ENCODE assay signal across 1 cellular context in genomic region chr6:43290905-43291355, GRCh38.
A peak's percentile ranks its signal among the peaks of the same experiment; 100 is the strongest.
TF ChIP-seq lines count a peak whose summit lies in the region.

No MANE protein-coding gene starts in this region.

TF ChIP-seq in HepG2, 621 proteins besides CTCF, POLR2A, EP300 and RAD21 (continued from another document and continues in another):
- TF ChIP-seq REXO4 (CRISPR knock-in tag; IDR thresholded peaks at IDR 0.05; ENCODE audit: borderline replicate concordance) = 0 out of 2 replicates have a peak, but pooled peaks have one; percentile 34
- TF ChIP-seq PHF21A (CRISPR knock-in tag; IDR thresholded peaks at IDR 0.05) = peak; percentile 97
- TF ChIP-seq HIC2 (CRISPR knock-in tag; IDR thresholded peaks at IDR 0.05; ENCODE audit: low read depth) = peak; percentile 85
- peak; percentile 81; the same call in 1 of the 2 replicates for TF ChIP-seq ZNF292 (CRISPR knock-in tag; IDR thresholded peaks at IDR 0.05; ENCODE audit: borderline replicate concordance, low read depth)
- no peak for TF ChIP-seq PBX2 (CRISPR knock-in tag; IDR thresholded peaks at IDR 0.05)
- TF ChIP-seq ZNF343 (CRISPR knock-in tag; IDR thresholded peaks at IDR 0.05) = no peak
- TF ChIP-seq ZFP90 (CRISPR knock-in tag; IDR thresholded peaks at IDR 0.05; ENCODE audit: borderline replicate concordance) = peak; percentile 85; the same call in 1 of the 2 replicates
- no peak for TF ChIP-seq ZNF234 (CRISPR knock-in tag; conservative IDR thresholded peaks at IDR 0.05)
- no peak for TF ChIP-seq FOSL1 (CRISPR knock-in tag; IDR thresholded peaks at IDR 0.05; ENCODE audit: borderline replicate concordance)
- TF ChIP-seq ZNF33A (CRISPR knock-in tag; IDR thresholded peaks at IDR 0.05; ENCODE audit: borderline replicate concordance) = no peak
- TF ChIP-seq ZNF367 (CRISPR knock-in tag; IDR thresholded peaks at IDR 0.05; ENCODE audit: borderline replicate concordance) = no peak
- TF ChIP-seq HNRNPK (IDR thresholded peaks at IDR 0.05; ENCODE audit: low read depth, low read length, poor library complexity, severe bottlenecking) = no peak
- no peak for TF ChIP-seq TSC22D2 (CRISPR knock-in tag; IDR thresholded peaks at IDR 0.05; ENCODE audit: borderline replicate concordance)
- no peak for TF ChIP-seq TRIM24 (CRISPR knock-in tag; IDR thresholded peaks at IDR 0.05)
- peak; percentile 91 for TF ChIP-seq ZMYM3 (CRISPR knock-in tag; IDR thresholded peaks at IDR 0.05)
- no peak for TF ChIP-seq MATR3 (CRISPR knock-in tag; IDR thresholded peaks at IDR 0.05)
- no peak for TF ChIP-seq ZNF704 (CRISPR knock-in tag; IDR thresholded peaks at IDR 0.05; ENCODE audit: borderline replicate concordance)
- peak; percentile 96 for TF ChIP-seq FOXO1 (CRISPR knock-in tag; IDR thresholded peaks at IDR 0.05)
- TF ChIP-seq ZNF121 (CRISPR knock-in tag; IDR thresholded peaks at IDR 0.05) = peak; percentile 35; the same call in 1 of the 2 replicates
- TF ChIP-seq FOXA1 (IDR thresholded peaks at IDR 0.05) = 0 out of 2 replicates have a peak, but pooled peaks have one; percentile 39
- TF ChIP-seq FOXA1 (CRISPR knock-in tag; IDR thresholded peaks at IDR 0.05) = peak; percentile 84
- TF ChIP-seq AHR (CRISPR knock-in tag; IDR thresholded peaks at IDR 0.05) = no peak
- TF ChIP-seq TCF12 (IDR thresholded peaks at IDR 0.05) = no peak
- TF ChIP-seq TCF12 (CRISPR knock-in tag; IDR thresholded peaks at IDR 0.05) = 0 out of 2 replicates have a peak, but pooled peaks have one; percentile 77
- TF ChIP-seq HOXA5 (CRISPR knock-in tag; IDR thresholded peaks at IDR 0.05) = peak; percentile 72
- peak; percentile 86; the same call in 1 of the 2 replicates for TF ChIP-seq ZBTB20 (CRISPR knock-in tag; IDR thresholded peaks at IDR 0.05; ENCODE audit: borderline replicate concordance, low read depth)
- no peak; the same call in 1 of the 2 replicates for TF ChIP-seq PHF20 (CRISPR knock-in tag; IDR thresholded peaks at IDR 0.05)
- TF ChIP-seq KLF6 (CRISPR knock-in tag; IDR thresholded peaks at IDR 0.05) = peak; percentile 35; the same call in 1 of the 2 replicates
- TF ChIP-seq NFIC (IDR thresholded peaks at IDR 0.05; ENCODE audit: low read length) = peak; percentile 86
- no peak for TF ChIP-seq SNAPC5 (CRISPR knock-in tag; IDR thresholded peaks at IDR 0.05; ENCODE audit: borderline replicate concordance)
- TF ChIP-seq ATF4 (CRISPR knock-in tag; IDR thresholded peaks at IDR 0.05) = no peak
- TF ChIP-seq GPN1 (CRISPR knock-in tag; IDR thresholded peaks at IDR 0.05; ENCODE audit: borderline replicate concordance) = no peak
- TF ChIP-seq ZNF124 (CRISPR knock-in tag; IDR thresholded peaks at IDR 0.05) = peak; percentile 58; the same call in 1 of the 2 replicates
- peak; percentile 9; the same call in 1 of the 2 replicates for TF ChIP-seq NFYB (CRISPR knock-in tag; IDR thresholded peaks at IDR 0.05)
- TF ChIP-seq ZNF629 (CRISPR knock-in tag; conservative IDR thresholded peaks at IDR 0.05) = peak; percentile 40; the same call in 1 of the 2 replicates
- 0 out of 2 replicates have a peak, but pooled peaks have one; percentile 42 for TF ChIP-seq ZNF414 (CRISPR knock-in tag; IDR thresholded peaks at IDR 0.05)
- peak; percentile 82; the same call in 1 of the 2 replicates for TF ChIP-seq ZFP36L1 (CRISPR knock-in tag; IDR thresholded peaks at IDR 0.05)
- peak; percentile 48; the same call in 1 of the 2 replicates for TF ChIP-seq BORCS8-MEF2B (CRISPR knock-in tag; IDR thresholded peaks at IDR 0.05)
- TF ChIP-seq ZNF558 (CRISPR knock-in tag; IDR thresholded peaks at IDR 0.05; ENCODE audit: borderline replicate concordance) = no peak
- 0 out of 2 replicates have a peak, but pooled peaks have one; percentile 68 for TF ChIP-seq ZNF557 (CRISPR knock-in tag; IDR thresholded peaks at IDR 0.05)
- TF ChIP-seq ZNF235 (CRISPR knock-in tag; IDR thresholded peaks at IDR 0.05; ENCODE audit: borderline replicate concordance) = no peak
- TF ChIP-seq ZBTB7B (CRISPR knock-in tag; IDR thresholded peaks at IDR 0.05) = peak; percentile 36; the same call in 1 of the 2 replicates
- TF ChIP-seq ZNF260 (CRISPR knock-in tag; IDR thresholded peaks at IDR 0.05; ENCODE audit: borderline replicate concordance, low read depth) = no peak
- TF ChIP-seq ZNF572 (CRISPR knock-in tag; IDR thresholded peaks at IDR 0.05) = no peak
- TF ChIP-seq TEAD3 (CRISPR knock-in tag; optimal IDR thresholded peaks at IDR 0.05; ENCODE audit: borderline replicate concordance) = peak; percentile 79
- no peak for TF ChIP-seq DNMT1 (CRISPR knock-in tag; IDR thresholded peaks at IDR 0.05)
- TF ChIP-seq ZUFSP (CRISPR knock-in tag; IDR thresholded peaks at IDR 0.05; ENCODE audit: borderline replicate concordance) = no peak
- TF ChIP-seq NFRKB (IDR thresholded peaks at IDR 0.05) = no peak
- peak; percentile 68; the same call in 1 of the 2 replicates for TF ChIP-seq ZBED4 (CRISPR knock-in tag; IDR thresholded peaks at IDR 0.05; ENCODE audit: borderline replicate concordance)
- TF ChIP-seq PAWR (CRISPR knock-in tag; IDR thresholded peaks at IDR 0.05; ENCODE audit: borderline replicate concordance) = no peak
- 0 out of 2 replicates have a peak, but pooled peaks have one; percentile 9 for TF ChIP-seq PATZ1 (CRISPR knock-in tag; IDR thresholded peaks at IDR 0.05)
- peak; percentile 54 for TF ChIP-seq NR2F6 (IDR thresholded peaks at IDR 0.05)
- TF ChIP-seq NR2F6 (CRISPR knock-in tag; IDR thresholded peaks at IDR 0.05) = peak; percentile 76
- peak; percentile 63 for TF ChIP-seq TBL1XR1 (IDR thresholded peaks at IDR 0.05; ENCODE audit: borderline replicate concordance, low read length, partially characterized antibody)
- no peak for TF ChIP-seq MED13 (CRISPR knock-in tag; IDR thresholded peaks at IDR 0.05)
- peak; percentile 57; the same call in 1 of the 2 replicates for TF ChIP-seq ZNF430 (CRISPR knock-in tag; IDR thresholded peaks at IDR 0.05)
- TF ChIP-seq ZNF644 (CRISPR knock-in tag; IDR thresholded peaks at IDR 0.05; ENCODE audit: low read depth) = peak; percentile 60; the same call in 1 of the 2 replicates
- no peak for TF ChIP-seq ZNF513 (CRISPR knock-in tag; conservative IDR thresholded peaks at IDR 0.05)
- no peak for TF ChIP-seq ZMAT3 (CRISPR knock-in tag; conservative IDR thresholded peaks at IDR 0.05)
